7 cellular contexts compared by ENCODE assay signal in the genomic region with DNA sequence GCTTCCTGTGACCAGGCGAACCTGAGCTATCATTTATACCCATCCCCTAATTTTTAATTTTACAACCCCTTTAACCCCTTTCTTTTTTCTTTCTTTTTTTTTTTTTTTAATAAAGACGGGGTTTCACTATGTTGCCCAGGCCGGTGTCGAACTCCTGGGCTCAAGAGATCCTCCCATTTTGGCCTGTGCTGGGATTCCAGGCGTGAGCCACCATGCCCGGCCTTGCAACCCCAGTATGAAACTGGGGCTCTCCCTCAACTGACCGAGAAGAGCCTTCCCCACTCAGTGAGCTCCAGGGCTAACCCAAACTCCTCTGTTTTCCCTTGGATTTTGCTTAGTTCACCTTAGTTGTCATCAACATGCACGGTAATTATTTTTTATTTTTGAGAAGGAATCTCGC. TPM values are rescaled to one million over a fixed set of nuclear protein-coding genes. Genes with fewer than 3 reads are reported as not detected.
DNase-seq lines count a peak whose midpoint lies in the region; ATAC-seq and TF ChIP-seq lines count a peak whose summit lies in the region.

No MANE protein-coding gene starts in this region.

- peaks cover 7% of the 10 kb centered on the region for H3K23me2 ChIP-seq in H9 (ENCODE audit: insufficient read length, low read depth, low read length, poor library complexity, severe bottlenecking)

- H3K4me3 ChIP-seq in right cardiac atrium (ENCODE audit: low read length) = peak overlapping the region; percentile 50
- H3K4me3 ChIP-seq in smooth muscle cell = peak overlapping the region; percentile 99

- no peak overlapping the region for H3K23ac ChIP-seq in H9 (ENCODE audit: insufficient read length, low read depth, low read length)

- H3K4me2 ChIP-seq in H9 (ENCODE audit: insufficient read depth, insufficient read length, low read length) (peak overlapping the region; percentile 58), smooth muscle cell (peak overlapping the region; percentile 91)

- H3K4me1 ChIP-seq in H9 (ENCODE audit: insufficient read depth, low read length) (no peaks in the 10 kb centered on the region), right cardiac atrium (ENCODE audit: control insufficient read depth, insufficient read depth, low read length) (no peaks in the 10 kb centered on the region), smooth muscle cell (ENCODE audit: low read depth) (peaks cover 10% of the 10 kb centered on the region)

- DNase-seq in H9 (no peak), WTC11 (ENCODE audit: low spot score) (no peak), right cardiac atrium (no peak), smooth muscle cell (lab: John Stamatoyannopoulos, UW; ENCODE audit: unreplicated experiment) (no peak), HCEC 1CT (no peak)

- H4K91ac ChIP-seq in H9 (ENCODE audit: insufficient read length, low read depth, low read length) = no peak overlapping the region

- CTCF ChIA-PET in WTC11 (lab: Charles Lee) = interaction anchor here (0.5 to 8.2 kb wide), 4 partner anchors 15 to 231 kb away, joined by 3 to 91 read pairs (median 6); partner anchors contain the start of gene ATXN3

- ATAC-seq in WTC11 = no peak
- ATAC-seq in right cardiac atrium = no peak
- ATAC-seq in HG02678 (IDR thresholded peaks at IDR 0.05; ENCODE audit: unreplicated experiment) = no peak
- no peak for ATAC-seq in HG03280 (IDR thresholded peaks at IDR 0.05; ENCODE audit: unreplicated experiment)

- H3K79me2 ChIP-seq in H9 (ENCODE audit: insufficient read depth, low read length) = no peaks in the 10 kb centered on the region; the same call in 1 of the 2 replicates
- peaks cover 46% of the 10 kb centered on the region for H3K79me2 ChIP-seq in smooth muscle cell (ENCODE audit: low read depth)

- H2BK5ac ChIP-seq in H9 (ENCODE audit: insufficient read length, low read length) = no peak overlapping the region

- H3K56ac ChIP-seq in H9 (ENCODE audit: insufficient read length, low read depth, low read length) = peak overlapping the region; percentile 77

- H3K9me3 ChIP-seq in H9 (ENCODE audit: control insufficient read depth, low read depth, low read length) (no peaks in the 10 kb centered on the region), right cardiac atrium (ENCODE audit: control insufficient read depth, low read length) (no peaks in the 10 kb centered on the region), smooth muscle cell (replicated peaks; ENCODE audit: low read depth) (no peaks in the 10 kb centered on the region)

- no peaks in the 10 kb centered on the region for H3K79me1 ChIP-seq in H9 (ENCODE audit: insufficient read depth, low read depth, low read length, poor library complexity, severe bottlenecking)

- H3K27me3 Mint-ChIP-seq in H9 (ENCODE audit: low read depth) (no peaks in the 10 kb centered on the region; the same call in 1 of the 2 replicates), WTC11 (ENCODE audit: low read depth) (no peaks in the 10 kb centered on the region)

- H3K18ac ChIP-seq in H9 (ENCODE audit: insufficient read length, low read depth, low read length) = peak overlapping the region; percentile 99

- H3K9me3 Mint-ChIP-seq in H9 = peaks cover 0 to 2% of the 10 kb centered on the region in 2 experiments; a peak in 2 of 5 replicates
- no peaks in the 10 kb centered on the region for H3K9me3 Mint-ChIP-seq in WTC11

- no peaks in the 10 kb centered on the region for H3F3A ChIP-seq in smooth muscle cell (ENCODE audit: low read depth)

- H2BK120ac ChIP-seq in H9 (ENCODE audit: low read depth, low read length, poor library complexity, severe bottlenecking) = no peak overlapping the region

- H3K36me3 Mint-ChIP-seq in H9 (ENCODE audit: insufficient read depth in 1 of 3, low read depth in 3 of 3) = peaks cover 18 to 48% (median 48%) of the 10 kb centered on the region in 3 experiments; a peak in 6 of 7 replicates
- H3K36me3 Mint-ChIP-seq in WTC11 = peaks cover 32% of the 10 kb centered on the region

- H2BK15ac ChIP-seq in H9 (ENCODE audit: low read depth, low read length) = no peak overlapping the region

- H2AFZ ChIP-seq in H9 (ENCODE audit: low read length) = no peak overlapping the region
- H2AFZ ChIP-seq in smooth muscle cell (ENCODE audit: low read depth) = peak overlapping the region; percentile 100

- H3K27ac Mint-ChIP-seq in H9 (peak overlapping the region; percentile 100), WTC11 (peak overlapping the region; percentile 96)

- H3K27me3 ChIP-seq in H9 (ENCODE audit: insufficient read depth, low read length) = no peaks in the 10 kb centered on the region
- no peaks in the 10 kb centered on the region for H3K27me3 ChIP-seq in right cardiac atrium (ENCODE audit: control insufficient read depth, insufficient read depth)
- H3K27me3 ChIP-seq in smooth muscle cell (ENCODE audit: low read depth) = no peaks in the 10 kb centered on the region

- H4K5ac ChIP-seq in H9 (ENCODE audit: insufficient read length, low read depth, low read length) = no peak overlapping the region

- peak overlapping the region; percentile 68 for H4K8ac ChIP-seq in H9 (replicated peaks; ENCODE audit: insufficient read length, low read depth, low read length)

- H3K9ac ChIP-seq in H9 (ENCODE audit: extremely low read depth, insufficient read length, low read length) (peak overlapping the region; percentile 99), smooth muscle cell (ENCODE audit: low read depth) (peak overlapping the region; percentile 100)

- no peak overlapping the region for H2AK5ac ChIP-seq in H9 (ENCODE audit: insufficient read length, low read length)

- POLR2A ChIA-PET in WTC11 (lab: Charles Lee) = interaction anchor here (0.8 to 3.6 kb wide), 3 partner anchors 15 to 82 kb away, joined by 3 to 30 read pairs (median 9); partner anchors contain the start of genes ATXN3 and TRIP11

- H2BK20ac ChIP-seq in H9 (ENCODE audit: low read depth, low read length, poor library complexity, severe bottlenecking) = no peak overlapping the region

- H3K4me3 Mint-ChIP-seq in H9 (peak overlapping the region; percentile 93 to 98), WTC11 (peak overlapping the region; percentile 98)

- H3K36me3 ChIP-seq in smooth muscle cell (ENCODE audit: low read depth) = peaks cover 3% of the 10 kb centered on the region

- H3K4ac ChIP-seq in H9 (ENCODE audit: low read depth, low read length) = no peak overlapping the region

- no peak for TF ChIP-seq CTCF in H9 (conservative IDR thresholded peaks at IDR 0.05)
- TF ChIP-seq CTCF in WTC11 (IDR thresholded peaks at IDR 0.05) = no peak
- TF ChIP-seq CTCF in smooth muscle cell (IDR thresholded peaks at IDR 0.05; ENCODE audit: borderline replicate concordance, insufficient read depth, poor library complexity, severe bottlenecking) = no peak

- H3K14ac ChIP-seq in H9 (ENCODE audit: insufficient read depth, low read length) = no peak overlapping the region

- H3K27ac ChIP-seq in H9 (ENCODE audit: insufficient read length, low read depth, low read length) (no peak overlapping the region), right cardiac atrium (ENCODE audit: low read length) (peak overlapping the region; percentile 96), smooth muscle cell (ENCODE audit: low read depth) (peak overlapping the region; percentile 99)

- H4K20me1 ChIP-seq in H9 (ENCODE audit: control insufficient read depth, insufficient read depth, insufficient read length) (no peaks in the 10 kb centered on the region), smooth muscle cell (ENCODE audit: low read depth) (no peaks in the 10 kb centered on the region)

- intact Hi-C loops in right cardiac atrium (cut with DNase I) = no loop called here

- H2BK12ac ChIP-seq in H9 (ENCODE audit: insufficient read length, low read depth, low read length) = no peak overlapping the region

- WGBS in H9 (ENCODE audit: extremely low coverage, insufficient read length, low lambda C conversion rate) = no CpG with 5 or more reads among the region's 9 CpGs
- 37% methylated on average over 9 of the region's 9 CpGs for WGBS in right cardiac atrium
- 46% methylated on average over 9 of the region's 9 CpGs for WGBS in smooth muscle cell (ENCODE audit: low lambda C conversion rate)

- H3K4me1 Mint-ChIP-seq in H9 (peaks cover 15 to 23% of the 10 kb centered on the region in 2 experiments), WTC11 (peaks cover 21% of the 10 kb centered on the region)

- H3T11ph ChIP-seq in H9 (ENCODE audit: low read length) = no peak overlapping the region

TF ChIP-seq in WTC11, 78 proteins besides CTCF, POLR2A, EP300 and RAD21:
- TF ChIP-seq GABPB1 (CRISPR knock-in tag; IDR thresholded peaks at IDR 0.05) = no peak
- TF ChIP-seq TEAD1 (CRISPR knock-in tag; IDR thresholded peaks at IDR 0.05) = no peak
- TF ChIP-seq, protein P1, sequence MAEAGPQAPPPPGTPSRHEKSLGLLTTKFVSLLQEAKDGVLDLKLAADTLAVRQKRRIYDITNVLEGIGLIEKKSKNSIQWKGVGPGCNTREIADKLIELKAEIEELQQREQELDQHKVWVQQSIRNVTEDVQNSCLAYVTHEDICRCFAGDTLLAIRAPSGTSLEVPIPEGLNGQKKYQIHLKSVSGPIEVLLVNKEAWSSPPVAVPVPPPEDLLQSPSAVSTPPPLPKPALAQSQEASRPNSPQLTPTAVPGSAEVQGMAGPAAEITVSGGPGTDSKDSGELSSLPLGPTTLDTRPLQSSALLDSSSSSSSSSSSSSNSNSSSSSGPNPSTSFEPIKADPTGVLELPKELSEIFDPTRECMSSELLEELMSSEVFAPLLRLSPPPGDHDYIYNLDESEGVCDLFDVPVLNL (CRISPR knock-in tag; IDR thresholded peaks at IDR 0.05; ENCODE audit: borderline replicate concordance, low read depth) = no peak
- no peak for TF ChIP-seq NFE2L1 (CRISPR knock-in tag; IDR thresholded peaks at IDR 0.05)

RNA-seq across cellular contexts. Expression of gene CPSF2, which starts 1.0 kb away (rescaled TPM):
- total RNA-seq in H9 (2021) (106 and 108 TPM in 2 replicates), WTC11 (2021) (102 to 109 TPM (median 109 TPM) in 3 replicates), right cardiac atrium (10 to 100 TPM; 36.3 to 51.1 (median 40.0) TPM), smooth muscle cell (53.7 and 64.3 TPM in 2 replicates)
- polyA plus RNA-seq in right cardiac atrium (9.3 TPM), smooth muscle cell (29.2 and 33.2 TPM in 2 replicates)

RNA-seq across cellular contexts. Expression of gene NDUFB1, which starts 1.3 kb away (rescaled TPM):
- total RNA-seq in H9 (2021) = 147 and 153 TPM in 2 replicates
- total RNA-seq in WTC11 (2021) = 114 to 121 TPM (median 116 TPM) in 3 replicates
- total RNA-seq in right cardiac atrium = 100 to 1,000 TPM; 404 to 618 (median 503) TPM
- 2,907 TPM for polyA plus RNA-seq in right cardiac atrium
- total RNA-seq in smooth muscle cell = 369 and 467 TPM in 2 replicates
- polyA plus RNA-seq in smooth muscle cell = 188 and 219 TPM in 2 replicates

RNA-seq across cellular contexts. Expression of gene ATXN3, which starts 16.4 kb away (rescaled TPM):
- total RNA-seq in H9 (2021) (26.7 and 29.7 TPM in 2 replicates), WTC11 (2021) (33.1 to 37.1 TPM (median 33.1 TPM) in 3 replicates), right cardiac atrium (10 to 100 TPM; 16.4 to 24.3 (median 21.7) TPM), smooth muscle cell (21.7 and 52.3 TPM in 2 replicates)
- polyA plus RNA-seq in right cardiac atrium (9.6 TPM), smooth muscle cell (10.0 and 21.4 TPM in 2 replicates)
